In the genomic region with DNA sequence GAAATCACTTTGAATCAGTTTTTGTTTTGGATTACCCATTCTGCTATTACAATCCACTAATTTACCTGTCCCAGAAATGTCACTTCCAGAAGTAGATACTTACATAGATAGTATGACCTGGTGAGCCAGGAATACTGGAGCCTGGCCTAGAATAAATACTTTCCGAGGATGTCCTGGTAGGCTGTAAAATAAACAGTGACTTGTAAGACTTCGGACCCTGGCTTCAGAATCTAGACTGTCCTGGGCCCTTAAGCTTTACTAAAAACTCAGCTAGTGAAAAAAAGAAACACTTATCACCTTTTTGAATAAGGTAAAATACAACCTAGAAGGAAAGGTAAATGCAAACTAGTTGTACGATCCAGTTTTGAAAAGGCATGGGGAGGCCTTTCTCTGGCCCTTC, we compare ENCODE assay signal across 23 cellular contexts.
DNase-seq lines count a peak whose midpoint lies in the region; ATAC-seq, FAIRE-seq and TF ChIP-seq lines count a peak whose summit lies in the region.
"Had no signal": no experiment of that assay in that cellular context is flagged by ENCODE, and none has a peak within 500 bp of the region (broad histone marks: within the 10 kb centered on the region; RNA-seq: fewer than 3 reads in every experiment).

No MANE protein-coding gene starts in this region.

- no peaks in the 10 kb centered on the region for H3K9me2 ChIP-seq in GM23338 (ENCODE audit: insufficient read depth)

- DNase-seq in activated naive CD4-positive, alpha-beta T cell treated with anti-CD3 and anti-CD28 coated beads for 36 hours, result no peak
- DNase-seq in activated naive CD4-positive, alpha-beta T cell treated with anti-CD3 and anti-CD28 coated beads, Interleukin-2, amount 50 U/mL, for 16 hours, result no peak
- no peak for DNase-seq in GM23338 (ENCODE audit: low spot score)
- DNase-seq in gastrocnemius medialis, result no peak
- DNase-seq in D721Med (ENCODE audit: insufficient read length, low spot score), result no peak
- DNase-seq: activated CD4-positive, alpha-beta T cell treated with anti-CD3 and anti-CD28 coated beads, Interleukin-2, amount 50 U/mL, for 4 hours; activated T-cell treated with anti-CD3 and anti-CD28 coated beads for 4 hours; HCEC 1CT; hypothalamus; lower lobe of right lung; occipital lobe; Peyer's patch; retina; spleen; stimulated activated CD4-positive, alpha-beta T cell treated with anti-CD3 and anti-CD28 coated beads, Interleukin-4, amount 100 ng/mL, for 1 hour; upper lobe of right lung had no signal

- no peak for FAIRE-seq in D721Med (lab: Jason Lieb, UNC)

- no peak overlapping the region for H3K4me3 Mint-ChIP-seq in activated naive CD4-positive, alpha-beta T cell treated with anti-CD3 and anti-CD28 coated beads for 36 hours
- no peak overlapping the region for H3K4me3 Mint-ChIP-seq in GM23338

- ATAC-seq in GM23338 (no peak), gastroesophageal sphincter (no peak), gastrocnemius medialis (no peak), GM21786 (IDR thresholded peaks at IDR 0.05; ENCODE audit: unreplicated experiment) (no peak), GM21576 (IDR thresholded peaks at IDR 0.05; ENCODE audit: unreplicated experiment) (no peak)
- ATAC-seq: lower lobe of right lung, upper lobe of right lung had no signal

- H3K4me3 ChIP-seq in GM23338 (no peak overlapping the region), gastroesophageal sphincter (no peak overlapping the region), gastrocnemius medialis (no peak overlapping the region)
- H3K4me3 ChIP-seq: ascending aorta, BLaER1, lower lobe of right lung, Peyer's patch, spleen, upper lobe of right lung had no signal

- H3K9me3 Mint-ChIP-seq in activated naive CD4-positive, alpha-beta T cell treated with anti-CD3 and anti-CD28 coated beads for 36 hours, result no peaks in the 10 kb centered on the region
- no peaks in the 10 kb centered on the region for H3K9me3 Mint-ChIP-seq in GM23338
- H3K9me3 Mint-ChIP-seq: IgD-negative memory B cell had no signal

- H4K20me1 ChIP-seq in GM23338 (replicated peaks; ENCODE audit: insufficient read depth), result no peaks in the 10 kb centered on the region; the same call in 1 of the 2 replicates
- H4K20me1 ChIP-seq: BLaER1 had no signal

- no peak overlapping the region for H3K27ac ChIP-seq in GM23338 (ENCODE audit: low read depth)
- peak overlapping the region in 3 of 4 donors; percentile 14 to 73 (median 55) for H3K27ac ChIP-seq in gastroesophageal sphincter
- peak overlapping the region; percentile 33 to 80 (median 76) for H3K27ac ChIP-seq in gastrocnemius medialis
- H3K27ac ChIP-seq: ascending aorta, BLaER1, lower lobe of right lung, spleen, upper lobe of right lung, VCaP had no signal

- TF ChIP-seq CTCF in GM23338 (conservative IDR thresholded peaks at IDR 0.05; ENCODE audit: low read depth in 2 of 2), result no peak
- TF ChIP-seq CTCF in gastroesophageal sphincter (IDR thresholded peaks at IDR 0.05), result no peak
- no peak for TF ChIP-seq CTCF in gastrocnemius medialis (IDR thresholded peaks at IDR 0.05 in 4 of 5, conservative IDR thresholded peaks at IDR 0.05 in 1 of 5)
- TF ChIP-seq CTCF in D721Med (IDR thresholded peaks at IDR 0.05; ENCODE audit: insufficient read depth, missing control alignments), result no peak

- H3K36me3 ChIP-seq in GM23338 (ENCODE audit: insufficient read depth), result no peaks in the 10 kb centered on the region
- peaks cover 0 to 26% of the 10 kb centered on the region in 2 donors for H3K36me3 ChIP-seq in gastroesophageal sphincter
- H3K36me3 ChIP-seq in gastrocnemius medialis, result no peaks in the 10 kb centered on the region
- H3K36me3 ChIP-seq: ascending aorta, BLaER1, Peyer's patch, upper lobe of right lung had no signal

- WGBS in gastroesophageal sphincter (ENCODE audit: low coverage in 1 of 2), 2 donors, result 41 to 49% methylated on average over 3 of the region's 3 CpGs

- TF ChIP-seq POLR2A in gastroesophageal sphincter (IDR thresholded peaks at IDR 0.05) (no peak), gastrocnemius medialis (IDR thresholded peaks at IDR 0.05) (no peak)

- CTCF ChIA-PET in activated naive CD4-positive, alpha-beta T cell treated with anti-CD3 and anti-CD28 coated beads for 36 hours (lab: Charles Lee), result interaction anchor here (0.6 to 10.2 kb wide), 3 partner anchors 73 to 341 kb away, joined by 3 to 253 read pairs (median 3); no protein-coding TSS in a partner anchor

- H3K27ac Mint-ChIP-seq in activated naive CD4-positive, alpha-beta T cell treated with anti-CD3 and anti-CD28 coated beads for 36 hours, result peak overlapping the region; percentile 57
- peak overlapping the region; percentile 38; the same call in 1 of the 2 replicates for H3K27ac Mint-ChIP-seq in GM23338

- H3K36me3 Mint-ChIP-seq in activated naive CD4-positive, alpha-beta T cell treated with anti-CD3 and anti-CD28 coated beads for 36 hours (ENCODE audit: low read depth), result peaks cover 7% of the 10 kb centered on the region
- peaks cover 7% of the 10 kb centered on the region; the same call in 1 of the 3 replicates for H3K36me3 Mint-ChIP-seq in GM23338 (ENCODE audit: low read depth)
- H3K36me3 Mint-ChIP-seq: IgD-negative memory B cell had no signal

- in situ Hi-C loops in gastrocnemius medialis (cut with MboI; ENCODE audit: low sequenced_read_pairs in 4 of 4), result loop anchor here in 3 of 4 donors (5.0 to 25.0 kb wide), 5 partner anchors 74 to 664 kb away; no protein-coding TSS in a partner anchor

- H3K79me2 ChIP-seq in GM23338 (replicated peaks; ENCODE audit: insufficient read depth), result no peaks in the 10 kb centered on the region

- H2AFZ ChIP-seq in GM23338, result no peak overlapping the region

- intact Hi-C loops in activated naive CD4-positive, alpha-beta T cell treated with anti-CD3 and anti-CD28 coated beads for 36 hours (cut with micrococcal nuclease), result loop anchor here (5.0 kb wide), 2 partner anchors 159 to 659 kb away; no protein-coding TSS in a partner anchor
- intact Hi-C loops in gastrocnemius medialis (cut with DNase I; ENCODE audit: low total_unique reads), result loop anchor here (2.0 to 10.0 kb wide), 4 partner anchors 159 to 651 kb away; no protein-coding TSS in a partner anchor

- H3K4me1 ChIP-seq in GM23338 (ENCODE audit: insufficient read depth), result peaks cover 19% of the 10 kb centered on the region
- H3K4me1 ChIP-seq in gastroesophageal sphincter, result peaks cover 0 to 47% (median 8%) of the 10 kb centered on the region in 3 donors
- H3K4me1 ChIP-seq in gastrocnemius medialis, result peaks cover 16 to 51% of the 10 kb centered on the region in 2 donors
- H3K4me1 ChIP-seq: ascending aorta, BLaER1, lower lobe of right lung, upper lobe of right lung had no signal

- H3F3A ChIP-seq in GM23338 (replicated peaks; ENCODE audit: low read depth), result no peaks in the 10 kb centered on the region

- H3K9me3 ChIP-seq in gastroesophageal sphincter (no peaks in the 10 kb centered on the region), gastrocnemius medialis (no peaks in the 10 kb centered on the region)
- H3K9me3 ChIP-seq: ascending aorta, BLaER1, lower lobe of right lung, Peyer's patch, spleen, upper lobe of right lung had no signal

- no peak for TF ChIP-seq EP300 in gastroesophageal sphincter (IDR thresholded peaks at IDR 0.05)

- peaks cover 40% of the 10 kb centered on the region for H3K4me1 Mint-ChIP-seq in activated naive CD4-positive, alpha-beta T cell treated with anti-CD3 and anti-CD28 coated beads for 36 hours (ENCODE audit: low read depth)
- H3K4me1 Mint-ChIP-seq in GM23338, result peaks cover 25% of the 10 kb centered on the region

- no peaks in the 10 kb centered on the region for H3K27me3 Mint-ChIP-seq in activated naive CD4-positive, alpha-beta T cell treated with anti-CD3 and anti-CD28 coated beads for 36 hours (ENCODE audit: low read depth)
- H3K27me3 Mint-ChIP-seq in GM23338 (ENCODE audit: insufficient read depth, low read depth, poor library complexity), result peaks cover 1% of the 10 kb centered on the region
- H3K27me3 Mint-ChIP-seq: IgD-negative memory B cell had no signal

- H3K4me2 ChIP-seq in GM23338, result no peak overlapping the region
- H3K4me2 ChIP-seq: BLaER1 had no signal

- H3K27me3 ChIP-seq in GM23338 (ENCODE audit: insufficient read depth), result no peaks in the 10 kb centered on the region
- no peaks in the 10 kb centered on the region for H3K27me3 ChIP-seq in gastroesophageal sphincter
- H3K27me3 ChIP-seq in gastrocnemius medialis, result no peaks in the 10 kb centered on the region
- H3K27me3 ChIP-seq: ascending aorta, BLaER1, Peyer's patch, spleen, upper lobe of right lung had no signal

TF ChIP-seq in GM23338, 12 proteins besides CTCF, POLR2A, EP300 and RAD21 (continues in another document):
- TF ChIP-seq, protein P1, sequence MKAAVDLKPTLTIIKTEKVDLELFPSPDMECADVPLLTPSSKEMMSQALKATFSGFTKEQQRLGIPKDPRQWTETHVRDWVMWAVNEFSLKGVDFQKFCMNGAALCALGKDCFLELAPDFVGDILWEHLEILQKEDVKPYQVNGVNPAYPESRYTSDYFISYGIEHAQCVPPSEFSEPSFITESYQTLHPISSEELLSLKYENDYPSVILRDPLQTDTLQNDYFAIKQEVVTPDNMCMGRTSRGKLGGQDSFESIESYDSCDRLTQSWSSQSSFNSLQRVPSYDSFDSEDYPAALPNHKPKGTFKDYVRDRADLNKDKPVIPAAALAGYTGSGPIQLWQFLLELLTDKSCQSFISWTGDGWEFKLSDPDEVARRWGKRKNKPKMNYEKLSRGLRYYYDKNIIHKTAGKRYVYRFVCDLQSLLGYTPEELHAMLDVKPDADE (IDR thresholded peaks at IDR 0.05), result no peak
- TF ChIP-seq, protein P2, sequence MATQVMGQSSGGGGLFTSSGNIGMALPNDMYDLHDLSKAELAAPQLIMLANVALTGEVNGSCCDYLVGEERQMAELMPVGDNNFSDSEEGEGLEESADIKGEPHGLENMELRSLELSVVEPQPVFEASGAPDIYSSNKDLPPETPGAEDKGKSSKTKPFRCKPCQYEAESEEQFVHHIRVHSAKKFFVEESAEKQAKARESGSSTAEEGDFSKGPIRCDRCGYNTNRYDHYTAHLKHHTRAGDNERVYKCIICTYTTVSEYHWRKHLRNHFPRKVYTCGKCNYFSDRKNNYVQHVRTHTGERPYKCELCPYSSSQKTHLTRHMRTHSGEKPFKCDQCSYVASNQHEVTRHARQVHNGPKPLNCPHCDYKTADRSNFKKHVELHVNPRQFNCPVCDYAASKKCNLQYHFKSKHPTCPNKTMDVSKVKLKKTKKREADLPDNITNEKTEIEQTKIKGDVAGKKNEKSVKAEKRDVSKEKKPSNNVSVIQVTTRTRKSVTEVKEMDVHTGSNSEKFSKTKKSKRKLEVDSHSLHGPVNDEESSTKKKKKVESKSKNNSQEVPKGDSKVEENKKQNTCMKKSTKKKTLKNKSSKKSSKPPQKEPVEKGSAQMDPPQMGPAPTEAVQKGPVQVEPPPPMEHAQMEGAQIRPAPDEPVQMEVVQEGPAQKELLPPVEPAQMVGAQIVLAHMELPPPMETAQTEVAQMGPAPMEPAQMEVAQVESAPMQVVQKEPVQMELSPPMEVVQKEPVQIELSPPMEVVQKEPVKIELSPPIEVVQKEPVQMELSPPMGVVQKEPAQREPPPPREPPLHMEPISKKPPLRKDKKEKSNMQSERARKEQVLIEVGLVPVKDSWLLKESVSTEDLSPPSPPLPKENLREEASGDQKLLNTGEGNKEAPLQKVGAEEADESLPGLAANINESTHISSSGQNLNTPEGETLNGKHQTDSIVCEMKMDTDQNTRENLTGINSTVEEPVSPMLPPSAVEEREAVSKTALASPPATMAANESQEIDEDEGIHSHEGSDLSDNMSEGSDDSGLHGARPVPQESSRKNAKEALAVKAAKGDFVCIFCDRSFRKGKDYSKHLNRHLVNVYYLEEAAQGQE (IDR thresholded peaks at IDR 0.05; ENCODE audit: unreplicated experiment), result no peak
- no peak for TF ChIP-seq EZH2phosphoT487 (IDR thresholded peaks at IDR 0.05; ENCODE audit: unreplicated experiment)
